Comparison of ENCODE assay signal across 14 cellular contexts in genomic region chr15:90552929-90553211, GRCh38. TPM values are rescaled to one million over a fixed set of nuclear protein-coding genes. Genes with fewer than 3 reads are reported as not detected.
DNase-seq lines count a peak whose midpoint lies in the region; TF ChIP-seq lines count a peak whose summit lies in the region.
"Had no signal": no experiment of that assay in that cellular context is flagged by ENCODE, and none has a peak within 500 bp of the region (broad histone marks: within the 10 kb centered on the region; RNA-seq: fewer than 3 reads in every experiment).

No MANE protein-coding gene starts in this region.

- H3K27ac ChIP-seq in SJSA1 (peak overlapping the region; percentile 55), cingulate gyrus (ENCODE audit: low read depth, low read length) (peak overlapping the region; percentile 88), muscle layer of duodenum (ENCODE audit: low read length) (peak overlapping the region; percentile 78), temporal lobe (ENCODE audit: low read depth, low read length) (peak overlapping the region; percentile 81)
- H3K27ac ChIP-seq: neutrophil had no signal

- no peak for DNase-seq in SJSA1 (ENCODE audit: low read depth in 1 of 2, low spot score in 2 of 2)
- DNase-seq in lower leg skin (ENCODE audit: low spot score in 2 of 2) = no peak
- DNase-seq in COR-L47 (lab: John Stamatoyannopoulos, UW) = no peak
- DNase-seq in COLO829 (ENCODE audit: low spot score) = no peak
- DNase-seq in NCI-H1436 treated with DMSO at 0.1 percent for 48 hours (lab: John Stamatoyannopoulos, UW) = no peak
- DNase-seq: activated CD4-positive, alpha-beta memory T cell treated with anti-CD3 and anti-CD28 coated beads for 36 hours; NCI-H1417 treated with DMSO at 0.1 percent for 48 hours; NCI-H510A treated with DMSO at 0.1 percent for 48 hours; stimulated activated CD4-positive, alpha-beta T cell treated with anti-CD3 and anti-CD28 coated beads, Interleukin-4, amount 100 ng/mL, for 1 hour; stimulated activated naive CD4-positive, alpha-beta T cell had no signal

- TF ChIP-seq CTCF in lower leg skin (IDR thresholded peaks at IDR 0.05) = no peak

- TF ChIP-seq POLR2A in lower leg skin (IDR thresholded peaks at IDR 0.05) = no peak

- H3K27me3 ChIP-seq in SJSA1 (replicated peaks) (no peaks in the 10 kb centered on the region), muscle layer of duodenum (ENCODE audit: low read depth, low read length) (no peaks in the 10 kb centered on the region)

- H3K4me3 ChIP-seq in SJSA1 = no peak overlapping the region
- H3K4me3 ChIP-seq in muscle layer of duodenum (ENCODE audit: low read depth in 1 of 2, low read length in 2 of 2) = no peak overlapping the region
- no peak overlapping the region for H3K4me3 ChIP-seq in lower leg skin (ENCODE audit: low read depth, poor library complexity, severe bottlenecking)

- H3K36me3 ChIP-seq in SJSA1 (no peaks in the 10 kb centered on the region), muscle layer of duodenum (ENCODE audit: control insufficient read depth in 1 of 2, insufficient read depth in 2 of 2, low read length in 2 of 2) (no peaks in the 10 kb centered on the region)
- H3K36me3 ChIP-seq: neutrophil had no signal

- H3K4me1 ChIP-seq in SJSA1 (replicated peaks) (peaks cover 21% of the 10 kb centered on the region), muscle layer of duodenum (ENCODE audit: control insufficient read depth in 1 of 2, insufficient read depth in 2 of 2, low read length in 2 of 2) (peaks cover 14 to 34% of the 10 kb centered on the region in 2 donors)

- intact Hi-C loops in lower leg skin (cut with DNase I; ENCODE audit: low total_unique reads) = no loop called here

- WGBS in lower leg skin, 2 donors = 44 to 67% methylated on average over 1 of the region's 1 CpG

- H3K9me3 ChIP-seq in SJSA1 (replicated peaks) (no peaks in the 10 kb centered on the region), muscle layer of duodenum (ENCODE audit: control insufficient read depth in 1 of 2, low read length in 2 of 2) (no peaks in the 10 kb centered on the region)
- H3K9me3 ChIP-seq: neutrophil had no signal

RNA-seq across cellular contexts. Expression of gene CRTC3, which starts 23.1 kb away (rescaled TPM):
- total RNA-seq in SJSA1 (2014; rRNA removed; shearing (Covaris generic)) = 16.5 and 17.8 TPM in 2 replicates
- 15.2 TPM for total RNA-seq in temporal lobe
- 10 to 100 TPM; 27.3 to 32.5 (median 28.9) TPM for total RNA-seq in lower leg skin
